ENCODE assay signal across 1 cellular context in the genomic region with DNA sequence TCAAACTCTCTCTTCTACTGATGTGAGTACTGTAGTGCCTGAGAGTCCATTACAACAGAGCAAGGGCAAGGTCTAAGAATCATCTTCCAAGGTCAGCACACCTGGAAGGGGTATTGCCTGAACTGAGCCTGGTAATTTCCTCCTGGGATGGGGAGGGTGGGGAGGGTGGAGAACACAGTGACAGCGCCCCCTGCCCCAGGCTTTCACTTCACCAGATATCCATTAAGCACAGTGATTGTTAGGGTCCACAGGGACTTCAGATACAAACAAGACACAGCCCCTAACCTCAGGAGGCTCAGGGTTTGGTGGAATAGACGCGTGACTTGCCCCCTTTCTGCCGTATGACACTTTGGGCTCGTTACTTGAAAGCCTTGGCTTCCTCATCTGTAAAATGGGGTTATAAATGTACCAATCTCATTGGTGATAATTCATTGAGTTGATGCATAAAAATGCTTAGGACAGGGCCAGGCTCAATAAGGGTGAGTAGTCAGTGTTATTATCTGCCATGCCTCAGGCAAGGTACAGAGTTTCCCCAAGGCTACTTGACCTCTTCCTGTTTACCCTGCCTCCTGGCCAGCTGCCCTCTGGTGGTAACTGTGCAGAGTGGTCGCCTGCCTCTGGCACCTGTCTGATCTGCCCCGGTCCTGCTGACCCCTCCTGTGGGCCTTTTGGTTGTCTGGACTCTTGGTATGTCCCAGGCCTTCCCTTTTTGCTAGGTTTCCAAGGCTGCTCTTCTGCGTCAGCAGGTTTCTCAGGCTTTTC.
TF ChIP-seq lines count a peak whose summit lies in the region.

No MANE protein-coding gene starts in this region.

TF ChIP-seq in WTC11, 78 proteins besides CTCF, POLR2A, EP300 and RAD21 (continued from another document):
- TF ChIP-seq AFF4 (CRISPR knock-in tag; IDR thresholded peaks at IDR 0.05; ENCODE audit: borderline replicate concordance) (no peak), RORB (CRISPR knock-in tag; IDR thresholded peaks at IDR 0.05) (no peak)
